9 cellular contexts compared by ENCODE assay signal in the genomic region with DNA sequence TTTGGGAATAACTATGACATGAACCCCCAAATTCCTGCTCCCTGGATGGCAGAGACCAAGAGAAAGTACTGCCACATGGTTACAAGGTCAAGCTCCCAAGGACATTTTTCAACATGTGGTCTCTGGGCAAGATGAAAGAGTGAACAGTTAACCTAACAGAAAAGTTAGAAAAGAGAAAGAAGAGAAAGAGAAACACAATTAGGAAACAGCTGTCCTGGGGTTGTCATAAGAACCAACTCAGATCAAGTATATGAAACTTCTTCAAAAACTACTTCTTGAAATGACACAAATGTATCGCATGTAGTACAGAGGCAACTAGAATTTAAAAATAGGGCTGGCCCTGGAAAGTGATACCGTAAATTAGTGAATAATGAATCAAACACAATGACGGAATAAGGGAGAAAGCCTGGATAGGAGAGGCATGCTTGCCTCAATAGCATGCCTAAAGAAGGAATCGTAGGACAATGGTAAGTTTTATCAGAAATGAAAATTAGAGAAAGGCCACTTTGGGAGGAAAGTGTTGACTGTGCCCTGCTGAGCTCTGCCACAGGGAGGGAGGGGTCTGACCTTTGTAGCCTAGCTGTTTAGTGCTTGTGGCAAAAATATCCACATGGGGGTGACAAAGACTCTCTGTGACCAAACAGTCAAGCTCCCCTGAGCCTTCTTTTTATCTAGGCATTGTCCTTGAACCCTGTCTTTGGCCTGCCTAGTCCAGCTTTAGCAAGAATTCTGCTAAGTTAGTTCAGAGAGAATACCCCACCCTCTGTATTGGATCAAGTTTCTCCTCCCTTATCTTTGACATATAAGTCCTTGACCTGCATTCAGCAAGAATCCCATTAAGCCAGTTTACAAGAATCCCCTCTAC. TPM values are rescaled to one million over a fixed set of nuclear protein-coding genes. Genes with fewer than 3 reads are reported as not detected.
DNase-seq lines count a peak whose midpoint lies in the region; ATAC-seq and TF ChIP-seq lines count a peak whose summit lies in the region.
"Had no signal": no experiment of that assay in that cellular context is flagged by ENCODE, and none has a peak within 500 bp of the region (broad histone marks: within the 10 kb centered on the region; RNA-seq: fewer than 3 reads in every experiment).

No MANE protein-coding gene starts in this region.

- H3K36me3 ChIP-seq in heart right ventricle (no peaks in the 10 kb centered on the region), right atrium auricular region (no peaks in the 10 kb centered on the region)

- H3K9me3 ChIP-seq in heart right ventricle = no peaks in the 10 kb centered on the region
- no peaks in the 10 kb centered on the region for H3K9me3 ChIP-seq in right atrium auricular region

- peaks cover 0 to 15% (median 0%) of the 10 kb centered on the region in 7 donors for H3K27me3 ChIP-seq in heart right ventricle
- H3K27me3 ChIP-seq in right atrium auricular region = no peaks in the 10 kb centered on the region

- intact Hi-C loops in heart right ventricle (cut with DNase I) = loop anchor here in 2 of 10 donors (2.0 kb wide), 2 partner anchors 79 to 127 kb away; no protein-coding TSS in a partner anchor

- H3K4me1 ChIP-seq in heart right ventricle = peaks cover 0 to 12% (median 7%) of the 10 kb centered on the region in 9 donors
- peaks cover 0 to 11% of the 10 kb centered on the region in 2 donors for H3K4me1 ChIP-seq in right atrium auricular region

- H3K4me3 ChIP-seq in heart right ventricle (no peak overlapping the region), right atrium auricular region (no peak overlapping the region)

- H3K27ac ChIP-seq in heart right ventricle (no peak overlapping the region), right atrium auricular region (no peak overlapping the region)

- 82 to 88% methylated on average over 4 of the region's 4 CpGs for WGBS in heart right ventricle, 2 donors

- DNase-seq in heart right ventricle (no peak), right atrium auricular region (ENCODE audit: low spot score) (no peak), SK-N-DZ (ENCODE audit: low spot score) (peak; percentile 44), kidney glomerular epithelial cell (lab: John Stamatoyannopoulos, UW) (peak; percentile 7), T1000 (lab: John Stamatoyannopoulos, UW) (no peak)

- ATAC-seq in heart right ventricle (no peak), HG02981 (IDR thresholded peaks at IDR 0.05; ENCODE audit: unreplicated experiment) (peak; percentile 18), HG03135 (IDR thresholded peaks at IDR 0.05; ENCODE audit: unreplicated experiment) (no peak)
- ATAC-seq in activated CD4-positive, CD25-positive, alpha-beta regulatory T cell treated with anti-CD3 and anti-CD28 coated beads, Interleukin-2, amount 50 U/mL, for 24 hours = no peak

- peak in 7 of 9 donors; percentile 21 to 61 (median 39) for TF ChIP-seq CTCF in heart right ventricle (IDR thresholded peaks at IDR 0.05)
- TF ChIP-seq CTCF in right atrium auricular region (IDR thresholded peaks at IDR 0.05) = peak in 1 of 2 donors; percentile 53

RNA-seq across cellular contexts. Expression of a gene that starts 4.3 kb away (rescaled TPM):
- total RNA-seq in heart right ventricle (1 to 10 TPM; 2.7 to 7.2 (median 4.2) TPM), right atrium auricular region (1 to 10 TPM; 6.3 to 7.1 TPM)
- 1 to 10 TPM; 3.3 to 6.7 TPM for polyA plus RNA-seq in heart right ventricle
- 8.6 and 11.5 TPM in 2 replicates for polyA plus RNA-seq in SK-N-DZ (2014; cell fraction: cytosol; rRNA removed)
- polyA plus RNA-seq in SK-N-DZ (2014; cell fraction: nucleus; rRNA removed) = 4.8 and 8.0 TPM in 2 replicates

RNA-seq across cellular contexts. Expression of a gene that starts 52.5 kb away (rescaled TPM):
- under 1 TPM in 8 of 10 donors, not detected in 2; 0.02 to 0.13 (median 0.08) TPM for total RNA-seq in heart right ventricle
- polyA plus RNA-seq in heart right ventricle = not detected
- not detected for total RNA-seq in right atrium auricular region
- not detected in 2 replicates for polyA plus RNA-seq in SK-N-DZ (2014; cell fraction: cytosol; rRNA removed)
- polyA plus RNA-seq in SK-N-DZ (2014; cell fraction: nucleus; rRNA removed) = 0.02 TPM in 2 replicates
- total RNA-seq: mononuclear cell had no signal

Comparison
In these comparisons a context has a peak if more than half of its experiments do, and no peak if none do; other contexts are left out.
1. DNase-seq: peak in SK-N-DZ (single experiment) and kidney glomerular epithelial cell (single experiment); none in heart right ventricle (0 of 2), right atrium auricular region (single experiment) and T1000 (single experiment).